32 cellular contexts compared by ENCODE assay signal in genomic region chrX:106005684-106006083, GRCh38. TPM values are rescaled to one million over a fixed set of nuclear protein-coding genes. Genes with fewer than 3 reads are reported as not detected.
"Had no signal": no experiment of that assay in that cellular context is flagged by ENCODE, and none has a peak within 500 bp of the region (broad histone marks: within the 10 kb centered on the region; RNA-seq: fewer than 3 reads in every experiment).

No MANE protein-coding gene starts in this region.

- H3K4me3 ChIP-seq: colonic mucosa, esophagus squamous epithelium, gastrocnemius medialis, heart right ventricle, left ventricle myocardium inferior, lower lobe of right lung, mucosa of descending colon had no signal

- H3K27me3 ChIP-seq: colonic mucosa, esophagus squamous epithelium, gastrocnemius medialis had no signal

- ATAC-seq: effector memory CD8-positive, alpha-beta T cell; esophagus mucosa; gastrocnemius medialis; heart right ventricle; left cardiac atrium; lower lobe of right lung; mucosa of descending colon had no signal

- H3K9me3 Mint-ChIP-seq: dendritic cell treated with granulocyte-macrophage colony-stimulating factor and Interleukin-4, amounts not matched to agents 40 ng/mL and 50 ng/mL, for 4 days had no signal

- H3K36me3 Mint-ChIP-seq: mesothelial cell of epicardium, naive B cell had no signal

- H3K36me3 ChIP-seq: colonic mucosa, esophagus squamous epithelium, gastrocnemius medialis, heart right ventricle, left ventricle myocardium inferior, lower lobe of right lung had no signal

- H3K27ac ChIP-seq: colonic mucosa, epithelial cell of prostate, esophagus squamous epithelium, gastrocnemius medialis, heart right ventricle, left ventricle myocardium inferior, lower lobe of right lung had no signal

- DNase-seq: colonic mucosa; cortex of kidney; effector CD8-positive, alpha-beta T cell; effector memory CD8-positive, alpha-beta T cell; endodermal cell; erythroblast; esophagus squamous epithelium; foreskin fibroblast; foreskin melanocyte; gastrocnemius medialis; glutamatergic neuron; head of caudate nucleus; heart right ventricle; hippocampal formation; left cardiac atrium; left ventricle myocardium inferior; lower lobe of right lung; mesenchymal stem cell; mucosa of descending colon; naive B cell had no signal

- H3K4me1 ChIP-seq: colonic mucosa, esophagus squamous epithelium, gastrocnemius medialis, heart right ventricle, left ventricle myocardium inferior, lower lobe of right lung had no signal

- H3K4me3 Mint-ChIP-seq: dendritic cell treated with granulocyte-macrophage colony-stimulating factor and Interleukin-4, amounts not matched to agents 40 ng/mL and 50 ng/mL, for 4 days; effector memory CD8-positive, alpha-beta T cell; endodermal cell; mesothelial cell of epicardium; naive B cell had no signal

- H3K9me3 ChIP-seq: colonic mucosa, esophagus squamous epithelium, gastrocnemius medialis, lower lobe of right lung, mucosa of descending colon had no signal

- H3K27ac Mint-ChIP-seq: dendritic cell treated with granulocyte-macrophage colony-stimulating factor and Interleukin-4, amounts not matched to agents 40 ng/mL and 50 ng/mL, for 4 days; effector memory CD8-positive, alpha-beta T cell; endodermal cell; mesothelial cell of epicardium had no signal

- H3K4me1 Mint-ChIP-seq: endodermal cell, mesothelial cell of epicardium, naive B cell had no signal

RNA-seq across cellular contexts. Expression of gene SERPINA7, which starts 32.8 kb away (rescaled TPM):
- total RNA-seq: dermis microvascular lymphatic vessel endothelial cell, endodermal cell, esophagus mucosa, esophagus squamous epithelium, glomerular endothelial cell, heart right ventricle, kidney epithelial cell, left cardiac atrium, left ventricle myocardium inferior, lower leg skin, lower lobe of right lung, lung microvascular endothelial cell, mesenteric fat pad, mesothelial cell of epicardium, mucosa of descending colon, myocyte had no signal
- polyA plus RNA-seq: heart right ventricle, keratinocyte had no signal
